Comparison of ENCODE assay signal across 22 cellular contexts in the genomic region with DNA sequence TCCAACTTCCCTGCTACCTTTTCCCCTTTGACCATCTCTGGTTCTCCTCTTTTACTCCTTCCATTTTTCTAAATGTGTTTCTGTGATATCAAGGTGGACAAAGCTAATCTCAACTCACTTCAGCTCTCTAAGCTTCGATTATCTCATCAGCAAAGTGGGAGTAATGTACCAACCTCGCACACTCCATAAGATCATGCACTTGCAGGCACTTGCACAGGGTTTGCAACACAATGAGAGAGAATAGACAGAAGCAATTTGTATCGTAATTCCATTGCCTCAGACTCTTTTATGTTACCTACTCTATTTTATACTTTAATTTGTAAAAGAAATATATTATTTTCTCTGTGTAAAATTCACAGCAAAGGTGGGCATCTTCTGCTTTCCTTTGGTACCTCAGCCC. TPM values are rescaled to one million over a fixed set of nuclear protein-coding genes. Genes with fewer than 3 reads are reported as not detected.
"Had no signal": no experiment of that assay in that cellular context is flagged by ENCODE, and none has a peak within 500 bp of the region (broad histone marks: within the 10 kb centered on the region; RNA-seq: fewer than 3 reads in every experiment).

No MANE protein-coding gene starts in this region.

- DNase-seq: activated CD4-positive, alpha-beta memory T cell treated with anti-CD3 and anti-CD28 coated beads for 36 hours; activated CD4-positive, alpha-beta T cell treated with anti-CD3 and anti-CD28 coated beads for 36 hours; activated CD8-positive, alpha-beta memory T cell treated with anti-CD3 and anti-CD28 coated beads, Interleukin-2, amount 10 ng/mL, durations not matched to agents 7 days and 5 days; activated naive CD4-positive, alpha-beta T cell; activated naive CD8-positive, alpha-beta T cell treated with anti-CD3 and anti-CD28 coated beads for 36 hours; amniotic stem cell; body of pancreas; effector memory CD8-positive, alpha-beta T cell; esophagus squamous epithelium; foreskin fibroblast; occipital lobe; stimulated activated CD4-positive, alpha-beta T cell treated with anti-CD3 and anti-CD28 coated beads, Interleukin-2, amount 100 ng/mL, for 24 hours; stimulated activated naive CD4-positive, alpha-beta T cell treated with Interleukin-2 at 50 U/mL for 16 hours; thyroid gland had no signal

- H3K36me3 ChIP-seq: esophagus squamous epithelium, thyroid gland had no signal

- H3K9me3 Mint-ChIP-seq: activated CD4-positive, alpha-beta memory T cell treated with anti-CD3 and anti-CD28 coated beads for 36 hours; activated naive CD8-positive, alpha-beta T cell treated with anti-CD3 and anti-CD28 coated beads for 36 hours; effector memory CD8-positive, alpha-beta T cell; natural killer cell treated with Interleukin-12 subunit alpha and Interleukin-12 subunit beta and Interleukin-15 and Interleukin-18, amount 100 ng/mL, for 72 hours had no signal

- H3K27ac ChIP-seq: body of pancreas, esophagus squamous epithelium, thyroid gland had no signal

- ATAC-seq: activated CD4-positive, alpha-beta T cell treated with anti-CD3 and anti-CD28 coated beads for 36 hours; activated CD8-positive, alpha-beta memory T cell treated with anti-CD3 and anti-CD28 coated beads, Interleukin-2, amount 10 ng/mL, durations not matched to agents 7 days and 5 days; body of pancreas; effector memory CD8-positive, alpha-beta T cell; natural killer cell treated with Interleukin-12 subunit alpha and Interleukin-12 subunit beta and Interleukin-15 and Interleukin-18, amount 100 ng/mL, for 72 hours had no signal

- H3K9me3 ChIP-seq: body of pancreas, esophagus squamous epithelium, thyroid gland had no signal

- H3K4me3 Mint-ChIP-seq: activated CD4-positive, alpha-beta memory T cell treated with anti-CD3 and anti-CD28 coated beads for 36 hours; activated CD4-positive, alpha-beta T cell treated with anti-CD3 and anti-CD28 coated beads for 36 hours; activated CD8-positive, alpha-beta memory T cell treated with anti-CD3 and anti-CD28 coated beads, Interleukin-2, amount 10 ng/mL, durations not matched to agents 7 days and 5 days; activated naive CD8-positive, alpha-beta T cell treated with anti-CD3 and anti-CD28 coated beads for 36 hours; effector memory CD8-positive, alpha-beta T cell; natural killer cell treated with Interleukin-12 subunit alpha and Interleukin-12 subunit beta and Interleukin-15 and Interleukin-18, amount 100 ng/mL, for 72 hours; WTC11 had no signal

- H3K4me3 ChIP-seq: body of pancreas, thyroid gland had no signal

- H3K4me1 ChIP-seq: body of pancreas, thyroid gland had no signal

- H3K27ac Mint-ChIP-seq: activated CD4-positive, alpha-beta memory T cell treated with anti-CD3 and anti-CD28 coated beads for 36 hours; activated CD4-positive, alpha-beta T cell treated with anti-CD3 and anti-CD28 coated beads for 36 hours; activated CD8-positive, alpha-beta memory T cell treated with anti-CD3 and anti-CD28 coated beads, Interleukin-2, amount 10 ng/mL, durations not matched to agents 7 days and 5 days; activated naive CD8-positive, alpha-beta T cell treated with anti-CD3 and anti-CD28 coated beads for 36 hours; effector memory CD8-positive, alpha-beta T cell; natural killer cell treated with Interleukin-12 subunit alpha and Interleukin-12 subunit beta and Interleukin-15 and Interleukin-18, amount 100 ng/mL, for 72 hours; progenitor cell of endocrine pancreas had no signal

- H3K27me3 ChIP-seq: body of pancreas, esophagus squamous epithelium, thyroid gland had no signal

- H3K4me1 Mint-ChIP-seq: activated CD4-positive, alpha-beta T cell treated with anti-CD3 and anti-CD28 coated beads for 36 hours; activated naive CD8-positive, alpha-beta T cell treated with anti-CD3 and anti-CD28 coated beads for 36 hours had no signal

- H3K36me3 Mint-ChIP-seq: activated CD4-positive, alpha-beta memory T cell treated with anti-CD3 and anti-CD28 coated beads for 36 hours; activated CD8-positive, alpha-beta memory T cell treated with anti-CD3 and anti-CD28 coated beads, Interleukin-2, amount 10 ng/mL, durations not matched to agents 7 days and 5 days; activated naive CD8-positive, alpha-beta T cell treated with anti-CD3 and anti-CD28 coated beads for 36 hours; natural killer cell treated with Interleukin-12 subunit alpha and Interleukin-12 subunit beta and Interleukin-15 and Interleukin-18, amount 100 ng/mL, for 72 hours had no signal

- H3K27me3 Mint-ChIP-seq: activated CD4-positive, alpha-beta T cell treated with anti-CD3 and anti-CD28 coated beads for 36 hours; activated CD8-positive, alpha-beta memory T cell treated with anti-CD3 and anti-CD28 coated beads, Interleukin-2, amount 10 ng/mL, durations not matched to agents 7 days and 5 days; effector memory CD8-positive, alpha-beta T cell; progenitor cell of endocrine pancreas had no signal

RNA-seq across cellular contexts. Expression of gene ARGFX, which starts 15.0 kb away (rescaled TPM):
- total RNA-seq: activated CD4-positive, alpha-beta memory T cell treated with anti-CD3 and anti-CD28 coated beads for 36 hours; activated CD4-positive, alpha-beta T cell treated with anti-CD3 and anti-CD28 coated beads for 36 hours; activated CD8-positive, alpha-beta memory T cell treated with anti-CD3 and anti-CD28 coated beads, Interleukin-2, amount 10 ng/mL, durations not matched to agents 7 days and 5 days; activated naive CD8-positive, alpha-beta T cell treated with anti-CD3 and anti-CD28 coated beads for 36 hours; body of pancreas; dermis microvascular lymphatic vessel endothelial cell; esophagus squamous epithelium; glomerular endothelial cell; lower leg skin; natural killer cell treated with Interleukin-12 subunit alpha and Interleukin-12 subunit beta and Interleukin-15 and Interleukin-18, amount 100 ng/mL, for 72 hours; occipital lobe; progenitor cell of endocrine pancreas; subcutaneous adipose tissue; thyroid gland; urinary bladder; WTC11 had no signal
- polyA plus RNA-seq: urinary bladder had no signal

RNA-seq across cellular contexts. Expression of gene FBXO40, which starts 40.4 kb away (rescaled TPM):
- total RNA-seq: activated CD4-positive, alpha-beta memory T cell treated with anti-CD3 and anti-CD28 coated beads for 36 hours; activated CD4-positive, alpha-beta T cell treated with anti-CD3 and anti-CD28 coated beads for 36 hours; activated CD8-positive, alpha-beta memory T cell treated with anti-CD3 and anti-CD28 coated beads, Interleukin-2, amount 10 ng/mL, durations not matched to agents 7 days and 5 days; activated naive CD8-positive, alpha-beta T cell treated with anti-CD3 and anti-CD28 coated beads for 36 hours; body of pancreas; dermis microvascular lymphatic vessel endothelial cell; esophagus squamous epithelium; glomerular endothelial cell; lower leg skin; natural killer cell treated with Interleukin-12 subunit alpha and Interleukin-12 subunit beta and Interleukin-15 and Interleukin-18, amount 100 ng/mL, for 72 hours; progenitor cell of endocrine pancreas; thyroid gland; urinary bladder had no signal
- polyA plus RNA-seq: urinary bladder had no signal
